In the genomic region with DNA sequence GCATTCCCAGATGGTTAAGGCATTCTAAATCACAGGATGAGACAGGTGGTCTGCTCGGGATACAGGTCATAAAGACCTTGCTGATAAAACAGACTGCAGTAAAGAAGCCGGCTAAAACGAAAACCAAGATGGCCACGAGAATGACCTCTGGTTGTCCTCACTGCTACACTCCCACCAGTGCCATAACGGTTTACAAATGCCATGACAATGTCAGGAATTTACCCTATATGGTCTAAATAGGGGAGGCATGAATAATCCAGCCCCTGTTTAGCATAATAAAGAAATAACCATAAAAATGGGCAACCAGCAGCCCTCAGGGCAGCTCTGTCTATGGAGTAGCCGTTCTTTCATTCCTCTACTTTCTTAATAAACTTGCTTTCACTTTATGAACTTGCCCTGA, we compare ENCODE assay signal across 22 cellular contexts.
"Had no signal": no experiment of that assay in that cellular context is flagged by ENCODE, and none has a peak within 500 bp of the region (broad histone marks: within the 10 kb centered on the region; RNA-seq: fewer than 3 reads in every experiment).

No MANE protein-coding gene starts in this region.

- H3K36me3 ChIP-seq: brain microvascular endothelial cell, cardiac muscle cell had no signal

- DNase-seq: activated CD4-positive, alpha-beta memory T cell treated with anti-CD3 and anti-CD28 coated beads for 36 hours; activated CD4-positive, alpha-beta T cell treated with anti-CD3 and anti-CD28 coated beads, Interleukin-2, amount 10 ng/mL, durations not matched to agents 7 days and 5 days; activated CD4-positive, CD25-positive, alpha-beta regulatory T cell; activated CD8-positive, alpha-beta memory T cell treated with anti-CD3 and anti-CD28 coated beads for 24 hours; activated effector memory CD4-positive, alpha-beta T cell treated with anti-CD3 and anti-CD28 coated beads, Interleukin-2, amount 50 U/mL, for 16 hours; activated naive CD4-positive, alpha-beta T cell treated with Interleukin-2 at 50 U/mL for 16 hours; activated T-cell treated with anti-CD3 and anti-CD28 coated beads, Interleukin-2, amount 50 U/mL, for 4 hours; amygdala; brain microvascular endothelial cell; NCI-H1092; NCI-H1417; NCI-H1930; NCI-H2171; NCI-H2227 treated with DMSO at 0.1 percent for 48 hours; NCI-H446 treated with DMSO at 0.1 percent for 48 hours; NCI-H524 treated with DMSO at 0.1 percent for 48 hours; NCI-H774; SIG-M5; T-helper 17 cell; T-helper 9 cell had no signal

- H3K27ac ChIP-seq: brain microvascular endothelial cell, cardiac muscle cell had no signal

- H3K4me3 Mint-ChIP-seq: activated CD4-positive, alpha-beta memory T cell treated with anti-CD3 and anti-CD28 coated beads for 36 hours; activated CD4-positive, alpha-beta T cell treated with anti-CD3 and anti-CD28 coated beads, Interleukin-2, amount 10 ng/mL, durations not matched to agents 7 days and 5 days; activated naive CD8-positive, alpha-beta T cell; activated T-cell treated with anti-CD3 and anti-CD28 coated beads, Interleukin-2, amount 50 U/mL, for 4 hours; T-helper 17 cell had no signal

- H3K27me3 ChIP-seq: brain microvascular endothelial cell, cardiac muscle cell had no signal

- H3K4me1 Mint-ChIP-seq: activated CD4-positive, alpha-beta T cell treated with anti-CD3 and anti-CD28 coated beads, Interleukin-2, amount 10 ng/mL, durations not matched to agents 7 days and 5 days; T-helper 17 cell had no signal

- H3K27ac Mint-ChIP-seq: activated CD4-positive, alpha-beta memory T cell treated with anti-CD3 and anti-CD28 coated beads for 36 hours; activated CD4-positive, alpha-beta T cell treated with anti-CD3 and anti-CD28 coated beads, Interleukin-2, amount 10 ng/mL, durations not matched to agents 7 days and 5 days; activated naive CD8-positive, alpha-beta T cell; T-helper 17 cell had no signal

- H3K36me3 Mint-ChIP-seq: activated CD4-positive, alpha-beta memory T cell treated with anti-CD3 and anti-CD28 coated beads for 36 hours; activated naive CD8-positive, alpha-beta T cell had no signal

- H3K4me3 ChIP-seq: cardiac muscle cell had no signal

- ATAC-seq: activated T-cell treated with anti-CD3 and anti-CD28 coated beads, Interleukin-2, amount 50 U/mL, for 4 hours; T-helper 17 cell had no signal

- H3K27me3 Mint-ChIP-seq: activated CD4-positive, alpha-beta memory T cell treated with anti-CD3 and anti-CD28 coated beads for 36 hours; activated CD4-positive, alpha-beta T cell treated with anti-CD3 and anti-CD28 coated beads, Interleukin-2, amount 10 ng/mL, durations not matched to agents 7 days and 5 days; activated naive CD8-positive, alpha-beta T cell; T-helper 17 cell had no signal
